In genomic region chr10:28370107-28370835, GRCh38 we compare ENCODE assay signal across 20 cellular contexts.
"Had no signal": no experiment of that assay in that cellular context is flagged by ENCODE, and none has a peak within 500 bp of the region (broad histone marks: within the 10 kb centered on the region; RNA-seq: fewer than 3 reads in every experiment).

No MANE protein-coding gene starts in this region.

- H3K27me3 Mint-ChIP-seq: activated CD4-positive, alpha-beta T cell treated with anti-CD3 and anti-CD28 coated beads, Interleukin-2, amount 10 ng/mL, durations not matched to agents 24 days and 14 days; activated T-helper 17 cell treated with anti-CD3 and anti-CD28 coated beads, Interleukin-2, amount 50 U/mL, for 72 hours had no signal

- H3K4me1 ChIP-seq: ascending aorta, breast epithelium, testis had no signal

- H3K27ac Mint-ChIP-seq: activated CD4-positive, alpha-beta T cell treated with anti-CD3 and anti-CD28 coated beads, Interleukin-2, amount 10 ng/mL, durations not matched to agents 24 days and 14 days; activated T-helper 17 cell treated with anti-CD3 and anti-CD28 coated beads, Interleukin-2, amount 50 U/mL, for 72 hours had no signal

- DNase-seq: activated CD4-positive, alpha-beta T cell treated with anti-CD3 and anti-CD28 coated beads, Interleukin-2, amount 10 ng/mL, durations not matched to agents 24 days and 14 days; activated naive CD4-positive, alpha-beta T cell treated with Interleukin-2 at 50 U/mL for 16 hours; activated T-cell treated with anti-CD3 and anti-CD28 coated beads for 4 hours; dermis blood vessel endothelial cell; effector memory CD4-positive, alpha-beta T cell; esophagus squamous epithelium; mesenchymal stem cell; mucosa of descending colon; natural killer cell; pancreas; right lobe of liver; small intestine; stimulated activated CD4-positive, alpha-beta T cell treated with anti-CD3 and anti-CD28 coated beads, Interleukin-15, amount 100 ng/mL, for 24 hours; stimulated activated CD4-positive, alpha-beta T cell treated with anti-CD3 and anti-CD28 coated beads, Interleukin-2, amount 100 ng/mL, for 48 hours; stomach; testis; upper lobe of right lung had no signal

- H3K4me3 Mint-ChIP-seq: activated CD4-positive, alpha-beta T cell treated with anti-CD3 and anti-CD28 coated beads, Interleukin-2, amount 10 ng/mL, durations not matched to agents 24 days and 14 days; activated T-helper 17 cell treated with anti-CD3 and anti-CD28 coated beads, Interleukin-2, amount 50 U/mL, for 72 hours; natural killer cell had no signal

- H3K9me3 Mint-ChIP-seq: activated T-helper 17 cell treated with anti-CD3 and anti-CD28 coated beads, Interleukin-2, amount 50 U/mL, for 72 hours; natural killer cell had no signal

- H3K27ac ChIP-seq: ascending aorta, breast epithelium, esophagus squamous epithelium, pancreas, right lobe of liver, stomach, testis, upper lobe of right lung had no signal

- H3K36me3 ChIP-seq: ascending aorta, breast epithelium, esophagus squamous epithelium, pancreas, right lobe of liver, stomach, upper lobe of right lung had no signal

- H3K4me3 ChIP-seq: ascending aorta, breast epithelium, esophagus squamous epithelium, mucosa of descending colon, pancreas, right lobe of liver, stomach, testis, upper lobe of right lung had no signal

- H3K36me3 Mint-ChIP-seq: natural killer cell had no signal

- H3K9me3 ChIP-seq: ascending aorta, breast epithelium, esophagus squamous epithelium, mucosa of descending colon, pancreas, right lobe of liver, stomach, testis, upper lobe of right lung had no signal

- ATAC-seq: activated T-helper 17 cell treated with anti-CD3 and anti-CD28 coated beads, Interleukin-2, amount 50 U/mL, for 72 hours; mucosa of descending colon; natural killer cell; pancreas; right lobe of liver; upper lobe of right lung had no signal
